Comparison of ENCODE assay signal across 19 cellular contexts in the genomic region with DNA sequence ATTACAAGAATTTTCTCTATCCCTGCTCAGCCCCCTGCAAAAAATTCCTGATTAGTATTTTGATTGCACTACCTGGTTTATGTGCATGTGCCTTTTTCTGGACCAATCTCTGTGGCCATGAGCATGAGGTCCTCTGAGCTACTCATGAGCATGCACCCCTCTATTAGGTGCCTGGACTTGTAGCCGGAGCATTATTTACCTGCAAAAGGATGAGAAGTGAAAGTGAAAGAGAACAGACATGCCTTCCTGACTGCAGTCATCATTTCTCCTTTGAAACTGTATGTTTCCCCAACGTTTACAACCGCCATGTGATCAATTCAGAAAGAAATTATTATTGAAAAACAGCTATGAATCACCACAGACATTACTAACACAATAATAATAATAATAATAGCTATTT.
A peak's percentile ranks its signal among the peaks of the same experiment; 100 is the strongest.
DNase-seq lines count a peak whose midpoint lies in the region; ATAC-seq, FAIRE-seq and TF ChIP-seq lines count a peak whose summit lies in the region.
"Had no signal": no experiment of that assay in that cellular context is flagged by ENCODE, and none has a peak within 500 bp of the region (broad histone marks: within the 10 kb centered on the region; RNA-seq: fewer than 3 reads in every experiment).

No MANE protein-coding gene starts in this region.

- in situ Hi-C loops in GM23248 (cut with MboI) = no loop called here

- no peaks in the 10 kb centered on the region for H3K79me2 ChIP-seq in OCI-LY3 (ENCODE audit: low read length)
- H3K79me2 ChIP-seq in GM23248 (ENCODE audit: insufficient read depth) = no peaks in the 10 kb centered on the region

- peak overlapping the region; percentile 89 for H2AFZ ChIP-seq in OCI-LY3 (ENCODE audit: low read depth, low read length)
- no peak overlapping the region for H2AFZ ChIP-seq in GM23248

- no peaks in the 10 kb centered on the region for H3K4me1 Mint-ChIP-seq in CD14-positive monocyte
- H3K4me1 Mint-ChIP-seq: CD4-positive, CD25-positive, alpha-beta regulatory T cell; central memory CD8-positive, alpha-beta T cell had no signal

- peak overlapping the region; percentile 25 for H3K27ac ChIP-seq in OCI-LY3 (ENCODE audit: low read length)
- H3K27ac ChIP-seq in GM23248 = no peak overlapping the region
- H3K27ac ChIP-seq: ovary, SJSA1, stomach had no signal

- H3K27me3 ChIP-seq in OCI-LY3 (ENCODE audit: low read depth, low read length) (no peaks in the 10 kb centered on the region), GM23248 (replicated peaks; ENCODE audit: insufficient read depth) (no peaks in the 10 kb centered on the region)
- H3K27me3 ChIP-seq: ovary, SJSA1, stomach had no signal

- H3K9me2 ChIP-seq in GM23248 (ENCODE audit: insufficient read depth) = 0 out of 2 replicates have a peak, but pooled peaks cover 4% of the 10 kb centered on the region

- no peaks in the 10 kb centered on the region for H3F3A ChIP-seq in GM23248 (ENCODE audit: insufficient read depth)

- H3K4me3 ChIP-seq in OCI-LY3 (ENCODE audit: low read length) (peak overlapping the region; percentile 58), GM23248 (no peak overlapping the region)
- H3K4me3 ChIP-seq: ovary, SJSA1, stomach had no signal

- peak; percentile 48 for ATAC-seq in HG02763 (IDR thresholded peaks at IDR 0.05; ENCODE audit: unreplicated experiment)

- no peaks in the 10 kb centered on the region for H4K20me1 ChIP-seq in OCI-LY3 (ENCODE audit: insufficient read depth, low read length)
- H4K20me1 ChIP-seq in GM23248 (ENCODE audit: insufficient read depth) = no peaks in the 10 kb centered on the region

- TF ChIP-seq POLR2A in GM12891 (IDR thresholded peaks at IDR 0.05; ENCODE audit: low read depth, low read length) = no peak

- H3K9ac ChIP-seq in OCI-LY3 (ENCODE audit: low read length) (peak overlapping the region; percentile 38; the same call in 1 of the 2 replicates), GM23248 (no peak overlapping the region)

- H3K4me3 Mint-ChIP-seq in CD14-positive monocyte = no peak overlapping the region
- H3K4me3 Mint-ChIP-seq: CD4-positive, CD25-positive, alpha-beta regulatory T cell; central memory CD8-positive, alpha-beta T cell had no signal

- H3K4me1 ChIP-seq in OCI-LY3 (ENCODE audit: low read length) = peaks cover 34% of the 10 kb centered on the region
- H3K4me1 ChIP-seq in GM23248 (ENCODE audit: insufficient read depth) = no peaks in the 10 kb centered on the region
- H3K4me1 ChIP-seq: SJSA1, stomach had no signal

- H3K27me3 Mint-ChIP-seq in CD14-positive monocyte (ENCODE audit: low read depth in 3 of 3) = peaks cover 0 to 3% (median 0%) of the 10 kb centered on the region in 3 donors
- H3K27me3 Mint-ChIP-seq: CD4-positive, CD25-positive, alpha-beta regulatory T cell; central memory CD8-positive, alpha-beta T cell had no signal

- no peak overlapping the region for H3K27ac Mint-ChIP-seq in CD14-positive monocyte
- H3K27ac Mint-ChIP-seq: CD4-positive, CD25-positive, alpha-beta regulatory T cell had no signal

- no peaks in the 10 kb centered on the region for H3K9me3 ChIP-seq in OCI-LY3 (ENCODE audit: insufficient read depth, low read length)
- no peaks in the 10 kb centered on the region for H3K9me3 ChIP-seq in GM23248 (ENCODE audit: low read depth)
- H3K9me3 ChIP-seq: ovary, SJSA1, stomach had no signal

- H3K36me3 Mint-ChIP-seq in CD14-positive monocyte = no peaks in the 10 kb centered on the region
- H3K36me3 Mint-ChIP-seq: CD4-positive, CD25-positive, alpha-beta regulatory T cell had no signal

- WGBS in GM23248 (ENCODE audit: low coverage in 1 of 2, low lambda C conversion rate in 2 of 2, missing lambda C conversion rate in 2 of 2), 2 experiments = 42 to 46% methylated on average over 3 of the region's 3 CpGs

- intact Hi-C loops in CD14-positive monocyte (cut with micrococcal nuclease) = no loop called here

- peak overlapping the region; percentile 78 for H3K4me2 ChIP-seq in OCI-LY3 (ENCODE audit: low read length)
- H3K4me2 ChIP-seq in GM23248 (ENCODE audit: unreplicated experiment) = no peak overlapping the region

- H3K9me3 Mint-ChIP-seq in CD14-positive monocyte = peaks cover 0 to 10% (median 0%) of the 10 kb centered on the region in 7 donors

- DNase-seq in GM12891 (ENCODE audit: insufficient read length, low spot score) = peak; percentile 8
- DNase-seq in iris pigment epithelial cell (ENCODE audit: low read depth) = peak; percentile 18
- no peak for DNase-seq in CD14-positive monocyte (ENCODE audit: low spot score)
- no peak for DNase-seq in NCI-H2029 (lab: John Stamatoyannopoulos, UW)
- DNase-seq in anterior cingulate cortex (lab: John Stamatoyannopoulos, UW) = no peak
- DNase-seq in GM23248 = no peak
- DNase-seq: activated naive CD4-positive, alpha-beta T cell treated with anti-CD3 and anti-CD28 coated beads, Interleukin-2, amount 50 U/mL, for 16 hours; CD4-positive, CD25-positive, alpha-beta regulatory T cell; GDM1; islet precursor cell; KBM-7; NCI-H1930; NCI-H748 treated with DMSO at 0.1 percent for 48 hours; ovary; stomach had no signal

- peak; percentile 55 for FAIRE-seq in GM12891 (lab: Jason Lieb, UNC)

- peaks cover 5% of the 10 kb centered on the region for H3K36me3 ChIP-seq in OCI-LY3 (replicated peaks; ENCODE audit: low read depth, low read length)
- H3K36me3 ChIP-seq in GM23248 (ENCODE audit: low read depth) = no peaks in the 10 kb centered on the region
- H3K36me3 ChIP-seq: ovary, SJSA1, stomach had no signal

- TF ChIP-seq CTCF in OCI-LY3 (IDR thresholded peaks at IDR 0.05; ENCODE audit: low read depth, low read length) = peak; percentile 45; the same call in 1 of the 2 replicates
- TF ChIP-seq CTCF in CD14-positive monocyte (IDR thresholded peaks at IDR 0.05) = no peak

TF ChIP-seq in GM12891, 5 proteins besides CTCF, POLR2A, EP300 and RAD21:
- TF ChIP-seq TAF1 (IDR thresholded peaks at IDR 0.05; ENCODE audit: low read depth, low read length) (no peak), POU2F2 (IDR thresholded peaks at IDR 0.05; ENCODE audit: low read depth, low read length) (no peak), POLR2AphosphoS5 (IDR thresholded peaks at IDR 0.05; ENCODE audit: low read depth, low read length) (no peak), PAX5 (IDR thresholded peaks at IDR 0.05; ENCODE audit: insufficient read depth, low read length, severe bottlenecking) (no peak), SPI1 (IDR thresholded peaks at IDR 0.05; ENCODE audit: low read depth, low read length) (no peak)

Comparison
In these comparisons a context has a peak if more than half of its experiments do, and no peak if none do; other contexts are left out.
1. DNase-seq: peak in GM12891 (single experiment) and iris pigment epithelial cell (single experiment); none in CD14-positive monocyte (single experiment), NCI-H2029 (single experiment), anterior cingulate cortex (0 of 58) and GM23248 (single experiment).